27 cellular contexts compared by ENCODE assay signal in genomic region chr7:71385362-71385761, GRCh38.
"Had no signal": no experiment of that assay in that cellular context is flagged by ENCODE, and none has a peak within 500 bp of the region (broad histone marks: within the 10 kb centered on the region; RNA-seq: fewer than 3 reads in every experiment).

No MANE protein-coding gene starts in this region.

- H3K36me3 Mint-ChIP-seq: immature natural killer cell; memory B cell; mesothelial cell of epicardium; natural killer cell treated with Interleukin-12 subunit alpha and Interleukin-12 subunit beta and Interleukin-15 and Interleukin-18, amount 100 ng/mL, for 72 hours had no signal

- H3K27ac ChIP-seq: esophagus muscularis mucosa, foreskin keratinocyte, gastroesophageal sphincter, heart left ventricle, hepatocyte, parathyroid adenoma, right lobe of liver, stomach, thyroid gland had no signal

- H3K4me1 ChIP-seq: esophagus muscularis mucosa, foreskin keratinocyte, gastroesophageal sphincter, parathyroid adenoma, right lobe of liver, stomach, thyroid gland had no signal

- H2AFZ ChIP-seq: hepatocyte, parathyroid adenoma had no signal

- H3K4me3 ChIP-seq: esophagus muscularis mucosa, gastroesophageal sphincter, heart left ventricle, hepatocyte, lung, mucosa of descending colon, right lobe of liver, smooth muscle cell, stomach, thyroid gland had no signal

- H3K4me1 Mint-ChIP-seq: immature natural killer cell, memory B cell, mesothelial cell of epicardium, naive B cell, neural crest cell had no signal

- H3K27me3 Mint-ChIP-seq: memory B cell; naive B cell; natural killer cell treated with Interleukin-12 subunit alpha and Interleukin-12 subunit beta and Interleukin-15 and Interleukin-18, amount 100 ng/mL, for 72 hours had no signal

- H3K27me3 ChIP-seq: esophagus muscularis mucosa, foreskin keratinocyte, gastroesophageal sphincter, heart left ventricle, hepatocyte, right lobe of liver, stomach, thyroid gland had no signal

- H3K4me2 ChIP-seq: hepatocyte, smooth muscle cell had no signal

- DNase-seq: effector CD8-positive, alpha-beta T cell; foreskin keratinocyte; heart left ventricle; immature natural killer cell; mucosa of descending colon; naive B cell; right lobe of liver; stimulated activated CD4-positive, alpha-beta T cell treated with anti-CD3 and anti-CD28 coated beads, Interleukin-12 subunit alpha, Interleukin-12 subunit beta, amount 100 ng/mL, for 4 hours; stimulated activated CD4-positive, alpha-beta T cell treated with anti-CD3 and anti-CD28 coated beads, Interleukin-1b, Interleukin-23, amount 100 ng/mL, for 48 hours; stimulated activated CD4-positive, alpha-beta T cell treated with anti-CD3 and anti-CD28 coated beads, Interleukin-4, amount 100 ng/mL, for 1 hour; stimulated activated CD8-positive, alpha-beta memory T cell treated with anti-CD3 and anti-CD28 coated beads, Interleukin-4, amount 100 ng/mL, for 48 hours; stimulated activated naive CD4-positive, alpha-beta T cell treated with Interleukin-2 at 50 U/mL for 16 hours; thyroid gland; trophoblast cell had no signal

- H3K27ac Mint-ChIP-seq: immature natural killer cell; memory B cell; mesothelial cell of epicardium; naive B cell; natural killer cell treated with Interleukin-12 subunit alpha and Interleukin-12 subunit beta and Interleukin-15 and Interleukin-18, amount 100 ng/mL, for 72 hours; progenitor cell of endocrine pancreas had no signal

- H3K9ac ChIP-seq: parathyroid adenoma had no signal

- ATAC-seq: foreskin keratinocyte, gastroesophageal sphincter, left lobe of liver, mucosa of descending colon, right lobe of liver had no signal

- H3K9me3 Mint-ChIP-seq: mesothelial cell of epicardium had no signal

- H3K36me3 ChIP-seq: heart left ventricle, right lobe of liver, stomach, thyroid gland had no signal

- H3K4me3 Mint-ChIP-seq: immature natural killer cell; memory B cell; mesothelial cell of epicardium; naive B cell; natural killer cell treated with Interleukin-12 subunit alpha and Interleukin-12 subunit beta and Interleukin-15 and Interleukin-18, amount 100 ng/mL, for 72 hours; neural crest cell had no signal

- H3K9me3 ChIP-seq: esophagus muscularis mucosa, gastroesophageal sphincter, right lobe of liver, thyroid gland had no signal
